In the genomic region with DNA sequence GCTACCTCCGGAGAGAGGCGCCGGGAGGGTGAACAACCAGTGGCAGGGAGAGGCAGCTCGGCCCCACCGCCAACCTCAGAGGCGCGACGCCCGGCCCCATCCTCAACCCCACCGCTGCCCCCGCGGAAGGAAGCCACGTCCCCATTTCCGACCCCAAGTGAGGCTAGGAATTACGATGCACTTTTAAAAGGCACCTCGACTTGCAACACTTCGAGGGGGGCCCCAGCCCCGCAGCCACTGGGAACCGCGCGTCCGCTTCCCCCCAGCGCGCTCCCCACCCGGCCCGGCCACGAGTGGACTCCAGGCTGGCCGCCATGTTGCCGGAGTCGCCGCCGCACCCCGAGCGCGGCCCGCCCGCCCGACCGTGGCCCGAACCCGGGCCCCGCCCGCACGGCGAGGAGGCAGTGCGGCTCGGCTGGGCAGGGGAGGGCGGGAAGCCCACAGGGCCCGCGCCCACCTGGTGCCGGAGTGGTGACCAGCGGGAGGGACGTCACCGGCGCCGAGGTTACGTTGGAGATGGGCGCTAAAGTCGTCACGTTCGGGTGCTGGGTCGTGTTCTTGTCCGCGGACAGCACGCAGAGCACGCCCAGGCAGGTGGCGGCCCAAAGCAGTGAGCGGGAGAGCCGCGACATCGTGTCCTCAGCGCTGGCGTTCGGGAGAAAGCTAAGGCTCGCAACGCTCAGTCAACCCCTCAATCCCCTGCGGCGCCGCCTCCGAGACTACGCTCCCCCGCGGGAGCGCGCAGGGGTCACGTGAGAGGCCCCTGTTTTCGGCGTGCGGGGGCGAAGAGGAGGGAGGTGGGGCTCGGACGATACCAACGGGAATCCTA, we compare ENCODE assay signal across 8 cellular contexts. TPM values are rescaled to one million over a fixed set of nuclear protein-coding genes. Genes with fewer than 3 reads are reported as not detected.
DNase-seq lines count a peak whose midpoint lies in the region; ATAC-seq and TF ChIP-seq lines count a peak whose summit lies in the region.

A gene (minus strand): TSS at position 721 of the 829 bp plus-strand sequence. CDS start 89 bp downstream, at position 632.

- H3K27ac ChIP-seq in DND-41 (ENCODE audit: low read length) (peak within 1 kb of the TSS; percentile 100), KOPT-K1 (ENCODE audit: low read depth, low read length, poor library complexity, severe bottlenecking) (peak within 1 kb of the TSS; percentile 98)

- DNase-seq in DND-41 (peak; percentile 93), RPMI7951 (ENCODE audit: low read depth) (peak; percentile 93), fibroblast of gingiva (ENCODE audit: low read depth) (peak; percentile 94)
- DNase-seq in activated T-helper 1 cell treated with anti-CD3 and anti-CD28 coated beads, Interleukin-12 subunit alpha, Interleukin-12 subunit beta, Interleukin-2, Interleukin-4 antibody, amounts not matched to agents 30 ng/mL and 10 ng/mL and 1 ng/mL, durations not matched to agents 14 hours and 24 hours and 36 hours (ENCODE audit: low spot score): peak; percentile 90
- peak; percentile 90 to 98 (median 94) for DNase-seq in naive thymus-derived CD8-positive, alpha-beta T cell
- DNase-seq in stimulated activated naive B cell treated with anti-CD40 and anti-IgM and Interleukin-4, amounts not matched to agents 10 μg/mL and 1 μg/mL and 100 μg/mL, for 72 hours: peak; percentile 92

- H3K4me1 Mint-ChIP-seq in activated T-helper 1 cell treated with anti-CD3 and anti-CD28 coated beads, Interleukin-12 subunit alpha, Interleukin-12 subunit beta, Interleukin-2, Interleukin-4 antibody, amounts not matched to agents 30 ng/mL and 10 ng/mL and 1 ng/mL, durations not matched to agents 14 hours and 24 hours and 36 hours (ENCODE audit: low read depth): peaks cover 51% of the 10 kb centered on the region
- peaks cover 21 to 65% (median 52%) of the 10 kb centered on the region in 4 donors for H3K4me1 Mint-ChIP-seq in naive thymus-derived CD8-positive, alpha-beta T cell
- peaks cover 27 to 41% of the 10 kb centered on the region in 2 donors for H3K4me1 Mint-ChIP-seq in stimulated activated naive B cell treated with anti-CD40 and anti-IgM and Interleukin-4, amounts not matched to agents 10 μg/mL and 1 μg/mL and 100 μg/mL, for 72 hours

- intact Hi-C loops in activated T-helper 1 cell treated with anti-CD3 and anti-CD28 coated beads, Interleukin-12 subunit alpha, Interleukin-12 subunit beta, Interleukin-2, Interleukin-4 antibody, amounts not matched to agents 30 ng/mL and 10 ng/mL and 1 ng/mL, durations not matched to agents 14 hours and 24 hours and 36 hours (cut with micrococcal nuclease): loop anchor here (1.0 to 10.0 kb wide), 12 partner anchors 9 to 1559 kb away; a partner anchor contains a TSS

- H3K9me3 Mint-ChIP-seq in activated T-helper 1 cell treated with anti-CD3 and anti-CD28 coated beads, Interleukin-12 subunit alpha, Interleukin-12 subunit beta, Interleukin-2, Interleukin-4 antibody, amounts not matched to agents 30 ng/mL and 10 ng/mL and 1 ng/mL, durations not matched to agents 14 hours and 24 hours and 36 hours: no peaks in the 10 kb centered on the region
- no peaks in the 10 kb centered on the region for H3K9me3 Mint-ChIP-seq in naive thymus-derived CD8-positive, alpha-beta T cell
- no peaks in the 10 kb centered on the region for H3K9me3 Mint-ChIP-seq in stimulated activated naive B cell treated with anti-CD40 and anti-IgM and Interleukin-4, amounts not matched to agents 10 μg/mL and 1 μg/mL and 100 μg/mL, for 72 hours

- peaks cover 53% of the 10 kb centered on the region for H3K79me2 ChIP-seq in DND-41 (ENCODE audit: insufficient read depth, low read length)

- H3K9me3 ChIP-seq in DND-41 (ENCODE audit: insufficient read depth, low read length, severe bottlenecking) (no peaks in the 10 kb centered on the region), KOPT-K1 (ENCODE audit: insufficient read depth, low read length, poor library complexity, severe bottlenecking) (no peaks in the 10 kb centered on the region)

- POLR2A ChIA-PET in naive thymus-derived CD8-positive, alpha-beta T cell (lab: Charles Lee): interaction anchor here (0.6 to 4.6 kb wide), 38 partner anchors 9 to 1493 kb away, joined by 3 to 68 read pairs (median 4); a partner anchor contains a TSS

- peaks cover 6% of the 10 kb centered on the region for H3K27me3 Mint-ChIP-seq in activated T-helper 1 cell treated with anti-CD3 and anti-CD28 coated beads, Interleukin-12 subunit alpha, Interleukin-12 subunit beta, Interleukin-2, Interleukin-4 antibody, amounts not matched to agents 30 ng/mL and 10 ng/mL and 1 ng/mL, durations not matched to agents 14 hours and 24 hours and 36 hours (ENCODE audit: insufficient read depth)
- H3K27me3 Mint-ChIP-seq in naive thymus-derived CD8-positive, alpha-beta T cell: no peaks in the 10 kb centered on the region
- H3K27me3 Mint-ChIP-seq in stimulated activated naive B cell treated with anti-CD40 and anti-IgM and Interleukin-4, amounts not matched to agents 10 μg/mL and 1 μg/mL and 100 μg/mL, for 72 hours: no peaks in the 10 kb centered on the region

- H3K36me3 Mint-ChIP-seq in activated T-helper 1 cell treated with anti-CD3 and anti-CD28 coated beads, Interleukin-12 subunit alpha, Interleukin-12 subunit beta, Interleukin-2, Interleukin-4 antibody, amounts not matched to agents 30 ng/mL and 10 ng/mL and 1 ng/mL, durations not matched to agents 14 hours and 24 hours and 36 hours (ENCODE audit: low read depth): peaks cover 32% of the 10 kb centered on the region
- H3K36me3 Mint-ChIP-seq in naive thymus-derived CD8-positive, alpha-beta T cell: peaks cover 0 to 25% (median 9%) of the 10 kb centered on the region in 3 donors
- H3K36me3 Mint-ChIP-seq in stimulated activated naive B cell treated with anti-CD40 and anti-IgM and Interleukin-4, amounts not matched to agents 10 μg/mL and 1 μg/mL and 100 μg/mL, for 72 hours: peaks cover 18 to 33% of the 10 kb centered on the region in 2 donors

- no peaks in the 10 kb centered on the region for H3K27me3 ChIP-seq in DND-41 (ENCODE audit: insufficient read depth, low read length, poor library complexity)

- H3K27ac Mint-ChIP-seq in activated T-helper 1 cell treated with anti-CD3 and anti-CD28 coated beads, Interleukin-12 subunit alpha, Interleukin-12 subunit beta, Interleukin-2, Interleukin-4 antibody, amounts not matched to agents 30 ng/mL and 10 ng/mL and 1 ng/mL, durations not matched to agents 14 hours and 24 hours and 36 hours: peak within 1 kb of the TSS; percentile 98
- peak within 1 kb of the TSS; percentile 94 to 100 (median 99) for H3K27ac Mint-ChIP-seq in naive thymus-derived CD8-positive, alpha-beta T cell
- H3K27ac Mint-ChIP-seq in stimulated activated naive B cell treated with anti-CD40 and anti-IgM and Interleukin-4, amounts not matched to agents 10 μg/mL and 1 μg/mL and 100 μg/mL, for 72 hours: peak within 1 kb of the TSS; percentile 100

- H3K36me3 ChIP-seq in DND-41 (ENCODE audit: insufficient read depth, low read length): peaks cover 32% of the 10 kb centered on the region
- peaks cover 31% of the 10 kb centered on the region for H3K36me3 ChIP-seq in KOPT-K1 (ENCODE audit: insufficient read depth, low read length)

- H3K4me2 ChIP-seq in DND-41 (ENCODE audit: insufficient read depth, low read length): peak within 1 kb of the TSS; percentile 85

- peak within 1 kb of the TSS; percentile 97 for H3K4me3 Mint-ChIP-seq in activated T-helper 1 cell treated with anti-CD3 and anti-CD28 coated beads, Interleukin-12 subunit alpha, Interleukin-12 subunit beta, Interleukin-2, Interleukin-4 antibody, amounts not matched to agents 30 ng/mL and 10 ng/mL and 1 ng/mL, durations not matched to agents 14 hours and 24 hours and 36 hours
- peak within 1 kb of the TSS; percentile 94 to 99 (median 98) for H3K4me3 Mint-ChIP-seq in naive thymus-derived CD8-positive, alpha-beta T cell
- H3K4me3 Mint-ChIP-seq in stimulated activated naive B cell treated with anti-CD40 and anti-IgM and Interleukin-4, amounts not matched to agents 10 μg/mL and 1 μg/mL and 100 μg/mL, for 72 hours: peak within 1 kb of the TSS; percentile 95 to 97

- peak within 1 kb of the TSS; percentile 58 to 81 for H3K4me3 ChIP-seq in DND-41 (ENCODE audit: low read depth in 1 of 2, low read length in 2 of 2)

- H2AFZ ChIP-seq in DND-41 (ENCODE audit: low read depth, low read length): peak within 1 kb of the TSS; percentile 79

- ATAC-seq in DND-41 (ENCODE audit: insufficient read depth, low read depth) (peak; percentile 70), GM21786 (IDR thresholded peaks at IDR 0.05; ENCODE audit: unreplicated experiment) (peak; percentile 33)
- ATAC-seq in naive thymus-derived CD8-positive, alpha-beta T cell: peak; percentile 61 to 64
- ATAC-seq in stimulated activated naive B cell treated with anti-CD40 and anti-IgM and Interleukin-4, amounts not matched to agents 10 μg/mL and 1 μg/mL and 100 μg/mL, for 72 hours (replicated peaks): peak; percentile 61 to 64

- peaks cover 34% of the 10 kb centered on the region for H3K4me1 ChIP-seq in DND-41 (ENCODE audit: insufficient read depth, low read length)

- peak within 1 kb of the TSS; percentile 89 for H3K9ac ChIP-seq in DND-41 (ENCODE audit: low read depth, low read length)

- peaks cover 42% of the 10 kb centered on the region for H4K20me1 ChIP-seq in DND-41 (ENCODE audit: insufficient read depth, low read length)

- TF ChIP-seq CTCF in DND-41 (IDR thresholded peaks at IDR 0.05; ENCODE audit: borderline replicate concordance, extremely low read depth, low read length, poor library complexity, severe bottlenecking): no peak

RNA-seq across cellular contexts. Expression of the gene that starts here (rescaled TPM):
- total RNA-seq in RPMI7951 (2014; rRNA removed; shearing (Covaris generic)): 274 and 382 TPM in 2 replicates
- 249 and 251 TPM in 2 replicates for total RNA-seq in activated T-helper 1 cell treated with anti-CD3 and anti-CD28 coated beads, Interleukin-12 subunit alpha, Interleukin-12 subunit beta, Interleukin-2, Interleukin-4 antibody, amounts not matched to agents 30 ng/mL and 10 ng/mL and 1 ng/mL, durations not matched to agents 14 hours and 24 hours and 36 hours
- 100 to 1,000 TPM; 175 to 180 TPM for total RNA-seq in naive thymus-derived CD8-positive, alpha-beta T cell
- 100 to 1,000 TPM; 159 to 209 (median 198) TPM for polyA plus RNA-seq in naive thymus-derived CD8-positive, alpha-beta T cell

Comparison
In these comparisons a context has a peak if more than half of its experiments do, and no peak if none do; other contexts are left out.
1. Peak in every context shown above with its lines: DNase-seq, ATAC-seq, H3K4me3 ChIP-seq and H3K27ac ChIP-seq.